In the genomic region with DNA sequence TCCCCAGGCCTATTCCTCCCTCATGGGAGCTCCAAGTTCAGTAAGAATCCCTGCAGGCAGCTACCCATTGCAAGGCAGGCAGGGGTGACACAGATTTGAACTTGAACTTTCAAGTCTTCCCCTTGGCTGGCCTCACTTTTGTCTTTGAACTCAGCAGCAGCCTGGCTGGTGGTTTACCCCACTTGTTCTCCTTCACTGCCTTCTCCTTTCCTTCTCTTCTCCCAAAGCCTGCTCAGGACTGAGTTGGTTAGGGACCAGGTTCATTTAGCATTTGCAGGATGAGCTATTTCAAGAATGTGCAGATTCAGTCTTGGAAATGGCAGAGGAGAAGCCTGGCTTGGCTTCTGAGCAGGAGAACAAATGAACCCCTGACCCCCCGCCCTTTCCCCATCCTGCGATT, we compare ENCODE assay signal across 22 cellular contexts.
A peak's percentile ranks its signal among the peaks of the same experiment; 100 is the strongest.
DNase-seq lines count a peak whose midpoint lies in the region; TF ChIP-seq lines count a peak whose summit lies in the region.
"Had no signal": no experiment of that assay in that cellular context is flagged by ENCODE, and none has a peak within 500 bp of the region (broad histone marks: within the 10 kb centered on the region; RNA-seq: fewer than 3 reads in every experiment).

No MANE protein-coding gene starts in this region.

- H3K27me3 ChIP-seq in cardiac muscle cell (no peaks in the 10 kb centered on the region), left ventricle myocardium inferior (ENCODE audit: low read depth) (no peaks in the 10 kb centered on the region), hepatocyte (no peaks in the 10 kb centered on the region)

- no peak overlapping the region for H3K4me2 ChIP-seq in hepatocyte
- H3K4me2 ChIP-seq: SK-N-SH had no signal

- intact Hi-C loops in left ventricle myocardium inferior (cut with micrococcal nuclease) = no loop called here

- no peaks in the 10 kb centered on the region for H3K36me3 Mint-ChIP-seq in mesothelial cell of epicardium
- no peaks in the 10 kb centered on the region for H3K36me3 Mint-ChIP-seq in chondrocyte (ENCODE audit: low read depth)

- H3K9me2 ChIP-seq in hepatocyte (replicated peaks; ENCODE audit: insufficient read depth) = no peaks in the 10 kb centered on the region
- H3K9me2 ChIP-seq: SK-N-SH had no signal

- no peaks in the 10 kb centered on the region for H4K20me1 ChIP-seq in hepatocyte (ENCODE audit: insufficient read depth, poor library complexity, severe bottlenecking)

- H3K27ac ChIP-seq in cardiac muscle cell (peak overlapping the region; percentile 6), left ventricle myocardium inferior (replicated peaks) (no peak overlapping the region), hepatocyte (peak overlapping the region; percentile 72)

- H3K4me3 ChIP-seq in cardiac muscle cell (no peak overlapping the region), left ventricle myocardium inferior (no peak overlapping the region), hepatocyte (no peak overlapping the region)

- H3K4me3 Mint-ChIP-seq in mesothelial cell of epicardium = no peak overlapping the region
- H3K4me3 Mint-ChIP-seq in chondrocyte (ENCODE audit: unreplicated experiment) = no peak overlapping the region
- H3K4me3 Mint-ChIP-seq: H9 had no signal

- DNase-seq in cardiac muscle cell (ENCODE audit: low read depth in 1 of 2, low spot score in 1 of 2) = no peak
- DNase-seq in left ventricle myocardium inferior = no peak
- no peak for DNase-seq in hepatocyte (ENCODE audit: low spot score)
- DNase-seq in mesothelial cell of epicardium (ENCODE audit: low spot score in 2 of 2, unreplicated experiment in 2 of 2) = no peak
- no peak for DNase-seq in NCI-H187 treated with DMSO at 0.1 percent for 48 hours (lab: John Stamatoyannopoulos, UW)
- no peak for DNase-seq in AML-193 (lab: John Stamatoyannopoulos, UW)
- DNase-seq in chondrocyte (ENCODE audit: low spot score) = no peak
- DNase-seq: 8988T, ACHN, Calu3, DMS79 treated with DMSO at 0.1 percent for 48 hours, H9, NCI-H1092, NCI-H1417 treated with DMSO at 0.1 percent for 48 hours, NCI-H1694 treated with DMSO at 0.1 percent for 48 hours, NCI-H2081 treated with DMSO at 0.1 percent for 48 hours, NCI-H2171, NCI-H226, NCI-H510A, NCI-H69, SIG-M5 had no signal

- no peaks in the 10 kb centered on the region for H3K9me3 ChIP-seq in cardiac muscle cell (ENCODE audit: low read depth)
- H3K9me3 ChIP-seq in left ventricle myocardium inferior (replicated peaks) = no peaks in the 10 kb centered on the region
- H3K9me3 ChIP-seq in hepatocyte (ENCODE audit: low read depth) = no peaks in the 10 kb centered on the region
- H3K9me3 ChIP-seq: SK-N-SH had no signal

- H2AFZ ChIP-seq in hepatocyte = no peak overlapping the region

- H3K79me2 ChIP-seq in hepatocyte = no peaks in the 10 kb centered on the region

- H3K4me1 Mint-ChIP-seq in mesothelial cell of epicardium (peaks cover 66% of the 10 kb centered on the region), chondrocyte (ENCODE audit: low read depth) (no peaks in the 10 kb centered on the region)

- H3K27ac Mint-ChIP-seq in mesothelial cell of epicardium (peak overlapping the region; percentile 98), chondrocyte (ENCODE audit: unreplicated experiment) (no peak overlapping the region)

- no peaks in the 10 kb centered on the region for H3K27me3 Mint-ChIP-seq in mesothelial cell of epicardium (ENCODE audit: low read depth)
- H3K27me3 Mint-ChIP-seq in chondrocyte (ENCODE audit: low read depth) = peaks cover 5% of the 10 kb centered on the region

- H3K4me1 ChIP-seq in cardiac muscle cell (ENCODE audit: low read depth) = peaks cover 31% of the 10 kb centered on the region
- peaks cover 8% of the 10 kb centered on the region for H3K4me1 ChIP-seq in left ventricle myocardium inferior
- peaks cover 42% of the 10 kb centered on the region for H3K4me1 ChIP-seq in hepatocyte (ENCODE audit: insufficient read depth)

- no peak for TF ChIP-seq CTCF in cardiac muscle cell (IDR thresholded peaks at IDR 0.05; ENCODE audit: low read depth, low read length)
- TF ChIP-seq CTCF in left ventricle myocardium inferior (IDR thresholded peaks at IDR 0.05; ENCODE audit: borderline replicate concordance) = no peak
- no peak for TF ChIP-seq CTCF in hepatocyte (IDR thresholded peaks at IDR 0.05; ENCODE audit: poor library complexity)
- no peak for TF ChIP-seq CTCF in mesothelial cell of epicardium (IDR thresholded peaks at IDR 0.05; ENCODE audit: unreplicated experiment)
- no peak for TF ChIP-seq CTCF in chondrocyte (IDR thresholded peaks at IDR 0.05)

- 51% methylated on average over 2 of the region's 2 CpGs for WGBS in hepatocyte (ENCODE audit: low lambda C conversion rate, missing lambda C conversion rate)

- no peaks in the 10 kb centered on the region for H3K36me3 ChIP-seq in cardiac muscle cell
- H3K36me3 ChIP-seq in left ventricle myocardium inferior = no peaks in the 10 kb centered on the region
- H3K36me3 ChIP-seq in hepatocyte (replicated peaks; ENCODE audit: insufficient read depth, low read depth) = no peaks in the 10 kb centered on the region

- H3K9me3 Mint-ChIP-seq in mesothelial cell of epicardium (no peaks in the 10 kb centered on the region), chondrocyte (ENCODE audit: low read depth) (no peaks in the 10 kb centered on the region)
- H3K9me3 Mint-ChIP-seq: H9 had no signal
